Comparison of ENCODE assay signal across 1 cellular context in the genomic region with DNA sequence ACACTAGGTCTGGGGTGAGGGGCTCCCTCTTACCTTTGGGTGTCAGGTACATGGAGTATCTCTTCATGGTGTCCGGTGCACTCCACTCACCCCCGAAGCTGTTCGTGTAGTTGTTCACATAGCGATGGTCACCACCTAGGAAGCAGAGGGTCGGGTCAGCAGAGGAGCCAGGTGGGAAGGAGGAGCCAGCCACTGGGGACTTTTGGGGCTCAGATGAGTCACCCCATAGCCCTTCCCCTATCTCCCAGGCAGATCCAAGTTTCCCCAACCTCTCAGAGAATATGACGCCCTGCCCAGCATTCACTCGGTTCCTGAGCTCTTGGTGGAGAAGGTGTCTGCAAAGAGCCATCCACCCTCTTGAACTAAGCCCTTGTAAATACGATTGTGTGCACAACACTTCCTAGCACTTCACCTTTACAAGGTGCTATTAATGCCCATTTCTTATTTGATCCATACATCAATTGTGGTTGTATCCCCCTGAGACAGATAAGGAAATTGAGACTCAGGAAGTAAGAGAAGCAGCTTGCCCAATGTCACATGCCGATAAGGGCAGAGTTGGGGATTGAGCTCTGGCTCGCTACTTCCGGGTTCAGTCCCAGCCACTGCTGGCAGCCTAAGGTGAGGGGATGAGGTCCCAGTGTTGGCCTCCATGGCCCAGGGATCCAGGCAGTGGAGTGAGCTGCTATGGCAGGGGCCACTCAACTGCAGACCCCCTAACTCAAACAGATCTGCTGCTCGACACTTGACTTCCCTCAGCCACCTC.
A peak's percentile ranks its signal among the peaks of the same experiment; 100 is the strongest.
TF ChIP-seq lines count a peak whose summit lies in the region.

No MANE protein-coding gene starts in this region.

TF ChIP-seq in K562, 482 proteins besides CTCF, POLR2A, EP300 and RAD21 (continued from another document):
- TF ChIP-seq ZNF696 (CRISPR knock-in tag; conservative IDR thresholded peaks at IDR 0.05) = no peak
- TF ChIP-seq, protein P1, sequence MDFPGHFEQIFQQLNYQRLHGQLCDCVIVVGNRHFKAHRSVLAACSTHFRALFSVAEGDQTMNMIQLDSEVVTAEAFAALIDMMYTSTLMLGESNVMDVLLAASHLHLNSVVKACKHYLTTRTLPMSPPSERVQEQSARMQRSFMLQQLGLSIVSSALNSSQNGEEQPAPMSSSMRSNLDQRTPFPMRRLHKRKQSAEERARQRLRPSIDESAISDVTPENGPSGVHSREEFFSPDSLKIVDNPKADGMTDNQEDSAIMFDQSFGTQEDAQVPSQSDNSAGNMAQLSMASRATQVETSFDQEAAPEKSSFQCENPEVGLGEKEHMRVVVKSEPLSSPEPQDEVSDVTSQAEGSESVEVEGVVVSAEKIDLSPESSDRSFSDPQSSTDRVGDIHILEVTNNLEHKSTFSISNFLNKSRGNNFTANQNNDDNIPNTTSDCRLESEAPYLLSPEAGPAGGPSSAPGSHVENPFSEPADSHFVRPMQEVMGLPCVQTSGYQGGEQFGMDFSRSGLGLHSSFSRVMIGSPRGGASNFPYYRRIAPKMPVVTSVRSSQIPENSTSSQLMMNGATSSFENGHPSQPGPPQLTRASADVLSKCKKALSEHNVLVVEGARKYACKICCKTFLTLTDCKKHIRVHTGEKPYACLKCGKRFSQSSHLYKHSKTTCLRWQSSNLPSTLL (IDR thresholded peaks at IDR 0.05) = no peak
- TF ChIP-seq TBL1XR1 (IDR thresholded peaks at IDR 0.05; ENCODE audit: low read length in 2 of 2) = no peak
- TF ChIP-seq WHSC1 (IDR thresholded peaks at IDR 0.05; ENCODE audit: low read length) = no peak
- TF ChIP-seq SREBF1 (IDR thresholded peaks at IDR 0.05; ENCODE audit: borderline replicate concordance, low read depth, low read length) = no peak
- TF ChIP-seq, protein P2, sequence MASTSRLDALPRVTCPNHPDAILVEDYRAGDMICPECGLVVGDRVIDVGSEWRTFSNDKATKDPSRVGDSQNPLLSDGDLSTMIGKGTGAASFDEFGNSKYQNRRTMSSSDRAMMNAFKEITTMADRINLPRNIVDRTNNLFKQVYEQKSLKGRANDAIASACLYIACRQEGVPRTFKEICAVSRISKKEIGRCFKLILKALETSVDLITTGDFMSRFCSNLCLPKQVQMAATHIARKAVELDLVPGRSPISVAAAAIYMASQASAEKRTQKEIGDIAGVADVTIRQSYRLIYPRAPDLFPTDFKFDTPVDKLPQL (IDR thresholded peaks at IDR 0.05; ENCODE audit: extremely low read depth, insufficient read length) = no peak
- TF ChIP-seq SMARCB1 (IDR thresholded peaks at IDR 0.05; ENCODE audit: insufficient read length, low read depth) = no peak
- peak; percentile 53; the same call in 1 of the 2 replicates for TF ChIP-seq ELF2 (CRISPR knock-in tag; IDR thresholded peaks at IDR 0.05)
- TF ChIP-seq, protein P3, sequence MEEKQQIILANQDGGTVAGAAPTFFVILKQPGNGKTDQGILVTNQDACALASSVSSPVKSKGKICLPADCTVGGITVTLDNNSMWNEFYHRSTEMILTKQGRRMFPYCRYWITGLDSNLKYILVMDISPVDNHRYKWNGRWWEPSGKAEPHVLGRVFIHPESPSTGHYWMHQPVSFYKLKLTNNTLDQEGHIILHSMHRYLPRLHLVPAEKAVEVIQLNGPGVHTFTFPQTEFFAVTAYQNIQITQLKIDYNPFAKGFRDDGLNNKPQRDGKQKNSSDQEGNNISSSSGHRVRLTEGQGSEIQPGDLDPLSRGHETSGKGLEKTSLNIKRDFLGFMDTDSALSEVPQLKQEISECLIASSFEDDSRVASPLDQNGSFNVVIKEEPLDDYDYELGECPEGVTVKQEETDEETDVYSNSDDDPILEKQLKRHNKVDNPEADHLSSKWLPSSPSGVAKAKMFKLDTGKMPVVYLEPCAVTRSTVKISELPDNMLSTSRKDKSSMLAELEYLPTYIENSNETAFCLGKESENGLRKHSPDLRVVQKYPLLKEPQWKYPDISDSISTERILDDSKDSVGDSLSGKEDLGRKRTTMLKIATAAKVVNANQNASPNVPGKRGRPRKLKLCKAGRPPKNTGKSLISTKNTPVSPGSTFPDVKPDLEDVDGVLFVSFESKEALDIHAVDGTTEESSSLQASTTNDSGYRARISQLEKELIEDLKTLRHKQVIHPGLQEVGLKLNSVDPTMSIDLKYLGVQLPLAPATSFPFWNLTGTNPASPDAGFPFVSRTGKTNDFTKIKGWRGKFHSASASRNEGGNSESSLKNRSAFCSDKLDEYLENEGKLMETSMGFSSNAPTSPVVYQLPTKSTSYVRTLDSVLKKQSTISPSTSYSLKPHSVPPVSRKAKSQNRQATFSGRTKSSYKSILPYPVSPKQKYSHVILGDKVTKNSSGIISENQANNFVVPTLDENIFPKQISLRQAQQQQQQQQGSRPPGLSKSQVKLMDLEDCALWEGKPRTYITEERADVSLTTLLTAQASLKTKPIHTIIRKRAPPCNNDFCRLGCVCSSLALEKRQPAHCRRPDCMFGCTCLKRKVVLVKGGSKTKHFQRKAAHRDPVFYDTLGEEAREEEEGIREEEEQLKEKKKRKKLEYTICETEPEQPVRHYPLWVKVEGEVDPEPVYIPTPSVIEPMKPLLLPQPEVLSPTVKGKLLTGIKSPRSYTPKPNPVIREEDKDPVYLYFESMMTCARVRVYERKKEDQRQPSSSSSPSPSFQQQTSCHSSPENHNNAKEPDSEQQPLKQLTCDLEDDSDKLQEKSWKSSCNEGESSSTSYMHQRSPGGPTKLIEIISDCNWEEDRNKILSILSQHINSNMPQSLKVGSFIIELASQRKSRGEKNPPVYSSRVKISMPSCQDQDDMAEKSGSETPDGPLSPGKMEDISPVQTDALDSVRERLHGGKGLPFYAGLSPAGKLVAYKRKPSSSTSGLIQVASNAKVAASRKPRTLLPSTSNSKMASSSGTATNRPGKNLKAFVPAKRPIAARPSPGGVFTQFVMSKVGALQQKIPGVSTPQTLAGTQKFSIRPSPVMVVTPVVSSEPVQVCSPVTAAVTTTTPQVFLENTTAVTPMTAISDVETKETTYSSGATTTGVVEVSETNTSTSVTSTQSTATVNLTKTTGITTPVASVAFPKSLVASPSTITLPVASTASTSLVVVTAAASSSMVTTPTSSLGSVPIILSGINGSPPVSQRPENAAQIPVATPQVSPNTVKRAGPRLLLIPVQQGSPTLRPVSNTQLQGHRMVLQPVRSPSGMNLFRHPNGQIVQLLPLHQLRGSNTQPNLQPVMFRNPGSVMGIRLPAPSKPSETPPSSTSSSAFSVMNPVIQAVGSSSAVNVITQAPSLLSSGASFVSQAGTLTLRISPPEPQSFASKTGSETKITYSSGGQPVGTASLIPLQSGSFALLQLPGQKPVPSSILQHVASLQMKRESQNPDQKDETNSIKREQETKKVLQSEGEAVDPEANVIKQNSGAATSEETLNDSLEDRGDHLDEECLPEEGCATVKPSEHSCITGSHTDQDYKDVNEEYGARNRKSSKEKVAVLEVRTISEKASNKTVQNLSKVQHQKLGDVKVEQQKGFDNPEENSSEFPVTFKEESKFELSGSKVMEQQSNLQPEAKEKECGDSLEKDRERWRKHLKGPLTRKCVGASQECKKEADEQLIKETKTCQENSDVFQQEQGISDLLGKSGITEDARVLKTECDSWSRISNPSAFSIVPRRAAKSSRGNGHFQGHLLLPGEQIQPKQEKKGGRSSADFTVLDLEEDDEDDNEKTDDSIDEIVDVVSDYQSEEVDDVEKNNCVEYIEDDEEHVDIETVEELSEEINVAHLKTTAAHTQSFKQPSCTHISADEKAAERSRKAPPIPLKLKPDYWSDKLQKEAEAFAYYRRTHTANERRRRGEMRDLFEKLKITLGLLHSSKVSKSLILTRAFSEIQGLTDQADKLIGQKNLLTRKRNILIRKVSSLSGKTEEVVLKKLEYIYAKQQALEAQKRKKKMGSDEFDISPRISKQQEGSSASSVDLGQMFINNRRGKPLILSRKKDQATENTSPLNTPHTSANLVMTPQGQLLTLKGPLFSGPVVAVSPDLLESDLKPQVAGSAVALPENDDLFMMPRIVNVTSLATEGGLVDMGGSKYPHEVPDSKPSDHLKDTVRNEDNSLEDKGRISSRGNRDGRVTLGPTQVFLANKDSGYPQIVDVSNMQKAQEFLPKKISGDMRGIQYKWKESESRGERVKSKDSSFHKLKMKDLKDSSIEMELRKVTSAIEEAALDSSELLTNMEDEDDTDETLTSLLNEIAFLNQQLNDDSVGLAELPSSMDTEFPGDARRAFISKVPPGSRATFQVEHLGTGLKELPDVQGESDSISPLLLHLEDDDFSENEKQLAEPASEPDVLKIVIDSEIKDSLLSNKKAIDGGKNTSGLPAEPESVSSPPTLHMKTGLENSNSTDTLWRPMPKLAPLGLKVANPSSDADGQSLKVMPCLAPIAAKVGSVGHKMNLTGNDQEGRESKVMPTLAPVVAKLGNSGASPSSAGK (IDR thresholded peaks at IDR 0.05) = peak; percentile 46
